8 cellular contexts compared by ENCODE assay signal in genomic region chr12:70719672-70720420, GRCh38.
DNase-seq lines count a peak whose midpoint lies in the region; ATAC-seq and TF ChIP-seq lines count a peak whose summit lies in the region.

No MANE protein-coding gene starts in this region.

- H3K27me3 Mint-ChIP-seq in activated naive CD8-positive, alpha-beta T cell treated with anti-CD3 and anti-CD28 coated beads for 36 hours = peaks cover 17% of the 10 kb centered on the region

- peak overlapping the region; percentile 35 for H3K4me3 ChIP-seq in psoas muscle

- intact Hi-C loops in left ventricle myocardium superior (cut with micrococcal nuclease) = loop anchor here (5.0 kb wide), 2 partner anchors 128 to 838 kb away; no protein-coding TSS in a partner anchor
- intact Hi-C loops in psoas muscle (cut with DNase I) = loop anchor here (5.0 kb wide), 3 partner anchors 128 to 843 kb away; no protein-coding TSS in a partner anchor

- WGBS in psoas muscle, 3 donors = 20 to 24% (median 23%) methylated on average over 19 of the region's 19 CpGs

- no peaks in the 10 kb centered on the region for H3K27me3 ChIP-seq in psoas muscle (ENCODE audit: insufficient read depth in 3 of 3, low read length in 2 of 3)

- TF ChIP-seq CTCF in psoas muscle (IDR thresholded peaks at IDR 0.05) = peak; percentile 81

- H3K4me1 Mint-ChIP-seq in activated naive CD8-positive, alpha-beta T cell treated with anti-CD3 and anti-CD28 coated beads for 36 hours = peaks cover 3% of the 10 kb centered on the region

- DNase-seq in GDM1 (lab: John Stamatoyannopoulos, UW) = peak; percentile 48
- DNase-seq in NCI-H748 (lab: John Stamatoyannopoulos, UW; ENCODE audit: unreplicated experiment) = peak; percentile 74
- peak; percentile 21 for DNase-seq in activated naive CD8-positive, alpha-beta T cell treated with anti-CD3 and anti-CD28 coated beads for 36 hours
- peak; percentile 58 for DNase-seq in left ventricle myocardium superior
- peak; percentile 27 to 60 for DNase-seq in psoas muscle

- no peaks in the 10 kb centered on the region for H3K36me3 ChIP-seq in psoas muscle (ENCODE audit: insufficient read depth in 1 of 2, low read depth in 1 of 2)

- peak overlapping the region; percentile 60 for H3K4me3 Mint-ChIP-seq in activated naive CD8-positive, alpha-beta T cell treated with anti-CD3 and anti-CD28 coated beads for 36 hours

- no peak overlapping the region for H3K27ac Mint-ChIP-seq in activated naive CD8-positive, alpha-beta T cell treated with anti-CD3 and anti-CD28 coated beads for 36 hours

- H3K27ac ChIP-seq in psoas muscle = peak overlapping the region; percentile 34

- ATAC-seq in HG02588 (IDR thresholded peaks at IDR 0.05; ENCODE audit: unreplicated experiment) (peak; percentile 59), left ventricle myocardium superior (peak; percentile 72), psoas muscle (peak in 2 of 4 donors; percentile 56 to 74), GM18867 (IDR thresholded peaks at IDR 0.05; ENCODE audit: unreplicated experiment) (no peak), HG02763 (IDR thresholded peaks at IDR 0.05; ENCODE audit: unreplicated experiment) (no peak)

- H3K9me3 ChIP-seq in psoas muscle = no peaks in the 10 kb centered on the region

- H3K4me1 ChIP-seq in psoas muscle = no peaks in the 10 kb centered on the region

- no peaks in the 10 kb centered on the region for H3K9me3 Mint-ChIP-seq in activated naive CD8-positive, alpha-beta T cell treated with anti-CD3 and anti-CD28 coated beads for 36 hours

- no peaks in the 10 kb centered on the region for H3K36me3 Mint-ChIP-seq in activated naive CD8-positive, alpha-beta T cell treated with anti-CD3 and anti-CD28 coated beads for 36 hours

Comparison
In these comparisons a context has a peak if more than half of its experiments do, and no peak if none do; other contexts are left out.
1. DNase-seq: peak in every context shown above with its lines; median percentile 74 in NCI-H748; 58 in left ventricle myocardium superior; 48 in GDM1; 44 in psoas muscle; 21 in activated naive CD8-positive, alpha-beta T cell treated with anti-CD3 and anti-CD28 coated beads for 36 hours.
2. ATAC-seq: peak in HG02588 (single experiment) and left ventricle myocardium superior (single experiment); none in GM18867 (single experiment) and HG02763 (single experiment).